Comparison of ENCODE assay signal across 9 cellular contexts in genomic region chr7:34596887-34597286, GRCh38.
DNase-seq lines count a peak whose midpoint lies in the region; ATAC-seq, FAIRE-seq and TF ChIP-seq lines count a peak whose summit lies in the region.
"Had no signal": no experiment of that assay in that cellular context is flagged by ENCODE, and none has a peak within 500 bp of the region (broad histone marks: within the 10 kb centered on the region; RNA-seq: fewer than 3 reads in every experiment).

No MANE protein-coding gene starts in this region.

- H3K4me3 Mint-ChIP-seq in activated CD4-positive, alpha-beta memory T cell treated with anti-CD3 and anti-CD28 coated beads, Interleukin-2, amount 10 ng/mL, durations not matched to agents 7 days and 5 days, result no peak overlapping the region

- no peak for TF ChIP-seq EP300 in transverse colon (IDR thresholded peaks at IDR 0.05; ENCODE audit: low read depth)

- 61% methylated on average over 2 of the region's 2 CpGs; no CpG with 5 or more reads in 1 of the 2 donors for WGBS in transverse colon (ENCODE audit: low coverage in 1 of 2), 2 donors
- WGBS in adrenal gland, 4 donors, result 65 to 77% (median 72%) methylated on average over 2 of the region's 2 CpGs

- no peak for FAIRE-seq in bronchial epithelial cell (lab: Jason Lieb, UNC)

- H3K9me3 Mint-ChIP-seq in activated CD4-positive, alpha-beta memory T cell treated with anti-CD3 and anti-CD28 coated beads, Interleukin-2, amount 10 ng/mL, durations not matched to agents 7 days and 5 days, result no peaks in the 10 kb centered on the region

- H3K27ac ChIP-seq in transverse colon (no peak overlapping the region), adrenal gland (no peak overlapping the region)

- in situ Hi-C loops in transverse colon (cut with MboI; ENCODE audit: low pct_ligation_motif_present in 1 of 4, low pct_unique_long_range_greater_than_20kb in 1 of 4, low sequenced_read_pairs in 3 of 4), result no loop called here

- no peak for DNase-seq in Right ventricle myocardium superior
- DNase-seq in Right ventricle myocardium inferior (ENCODE audit: missing footprints), result no peak
- DNase-seq in NCI-H1694 (lab: John Stamatoyannopoulos, UW), result peak; percentile 32
- DNase-seq in bronchial epithelial cell (ENCODE audit: low read depth), result peak; percentile 39
- no peak for DNase-seq in transverse colon
- no peak for DNase-seq in activated gamma-delta T cell treated with Interleukin-2 at 50 U/mL for 16 hours
- DNase-seq in activated CD4-positive, alpha-beta memory T cell treated with anti-CD3 and anti-CD28 coated beads, Interleukin-2, amount 10 ng/mL, durations not matched to agents 7 days and 5 days, result no peak
- DNase-seq in adrenal gland, result no peak
- DNase-seq: activated CD4-positive, alpha-beta T cell treated with anti-CD3 and anti-CD28 coated beads, Interleukin-2, amount 50 U/mL, for 4 hours had no signal

- no peaks in the 10 kb centered on the region for H3K36me3 ChIP-seq in bronchial epithelial cell (ENCODE audit: control insufficient read depth, insufficient read depth, low read length)
- H3K36me3 ChIP-seq in transverse colon, result no peaks in the 10 kb centered on the region
- H3K36me3 ChIP-seq in adrenal gland (replicated peaks in 1 of 2), result no peaks in the 10 kb centered on the region

- H3K4me1 ChIP-seq in transverse colon (no peaks in the 10 kb centered on the region), adrenal gland (replicated peaks in 1 of 2) (no peaks in the 10 kb centered on the region)

- no peaks in the 10 kb centered on the region for H3K27me3 ChIP-seq in bronchial epithelial cell (ENCODE audit: control insufficient read depth, insufficient read depth, low read length)
- H3K27me3 ChIP-seq in transverse colon, result no peaks in the 10 kb centered on the region
- H3K27me3 ChIP-seq in adrenal gland, result no peaks in the 10 kb centered on the region

- H3K4me1 Mint-ChIP-seq in activated CD4-positive, alpha-beta memory T cell treated with anti-CD3 and anti-CD28 coated beads, Interleukin-2, amount 10 ng/mL, durations not matched to agents 7 days and 5 days, result no peaks in the 10 kb centered on the region

- no peaks in the 10 kb centered on the region for H3K36me3 Mint-ChIP-seq in activated CD4-positive, alpha-beta memory T cell treated with anti-CD3 and anti-CD28 coated beads, Interleukin-2, amount 10 ng/mL, durations not matched to agents 7 days and 5 days (ENCODE audit: low read depth)

- no peak overlapping the region for H3K4me3 ChIP-seq in bronchial epithelial cell (ENCODE audit: low read depth, low read length)
- no peak overlapping the region for H3K4me3 ChIP-seq in transverse colon
- H3K4me3 ChIP-seq in adrenal gland, result no peak overlapping the region

- intact Hi-C loops in Right ventricle myocardium superior (cut with DNase I) (loop anchor here (5.0 kb wide), 1 partner anchor 275 kb away; no protein-coding TSS in a partner anchor), Right ventricle myocardium inferior (cut with DNase I) (loop anchor here (2.0 kb wide), 1 partner anchor 276 kb away; no protein-coding TSS in a partner anchor), transverse colon (cut with DNase I; ENCODE audit: low total_unique reads) (no loop called here), adrenal gland (cut with DNase I) (no loop called here)

- POLR2A ChIA-PET in activated CD4-positive, alpha-beta memory T cell treated with anti-CD3 and anti-CD28 coated beads, Interleukin-2, amount 10 ng/mL, durations not matched to agents 7 days and 5 days (lab: Charles Lee), result no interaction called here

- TF ChIP-seq CTCF in bronchial epithelial cell (IDR thresholded peaks at IDR 0.05; ENCODE audit: insufficient read depth, low read length, severe bottlenecking) (peak; percentile 52), transverse colon (IDR thresholded peaks at IDR 0.05) (peak in 3 of 5 experiments; percentile 23 to 27 (median 25)), adrenal gland (IDR thresholded peaks at IDR 0.05) (peak in 2 of 6 experiments; percentile 12 to 29)

- H3K27ac Mint-ChIP-seq in activated CD4-positive, alpha-beta memory T cell treated with anti-CD3 and anti-CD28 coated beads, Interleukin-2, amount 10 ng/mL, durations not matched to agents 7 days and 5 days, result no peak overlapping the region

- CTCF ChIA-PET in activated CD4-positive, alpha-beta memory T cell treated with anti-CD3 and anti-CD28 coated beads, Interleukin-2, amount 10 ng/mL, durations not matched to agents 7 days and 5 days (lab: Charles Lee), result interaction anchor here (0.7 kb wide), 1 partner anchor 275 kb away, joined by 3 read pairs; no protein-coding TSS in a partner anchor

- ATAC-seq in Right ventricle myocardium superior (ENCODE audit: poor library complexity) (peak; percentile 46), Right ventricle myocardium inferior (no peak)

- no peaks in the 10 kb centered on the region for H3K27me3 Mint-ChIP-seq in activated CD4-positive, alpha-beta memory T cell treated with anti-CD3 and anti-CD28 coated beads, Interleukin-2, amount 10 ng/mL, durations not matched to agents 7 days and 5 days

- H3K9me3 ChIP-seq in transverse colon, result no peaks in the 10 kb centered on the region
- no peaks in the 10 kb centered on the region for H3K9me3 ChIP-seq in adrenal gland (replicated peaks in 1 of 3)

- TF ChIP-seq POLR2A in transverse colon (IDR thresholded peaks at IDR 0.05), result no peak
- no peak for TF ChIP-seq POLR2A in adrenal gland (IDR thresholded peaks at IDR 0.05)

Comparison
In these comparisons a context has a peak if more than half of its experiments do, and no peak if none do; other contexts are left out.
1. DNase-seq: peak in NCI-H1694 (single experiment) and bronchial epithelial cell (single experiment); none in Right ventricle myocardium superior (single experiment), Right ventricle myocardium inferior (single experiment), transverse colon (single experiment), activated gamma-delta T cell treated with Interleukin-2 at 50 U/mL for 16 hours (single experiment), activated CD4-positive, alpha-beta memory T cell treated with anti-CD3 and anti-CD28 coated beads, Interleukin-2, amount 10 ng/mL, durations not matched to agents 7 days and 5 days (single experiment) and adrenal gland (0 of 7).
2. intact Hi-C loops: an anchor here in Right ventricle myocardium superior (5.0 kb wide) and Right ventricle myocardium inferior (2.0 kb wide); none called in transverse colon and adrenal gland.